Comparison of ENCODE assay signal across 10 cellular contexts in the genomic region with DNA sequence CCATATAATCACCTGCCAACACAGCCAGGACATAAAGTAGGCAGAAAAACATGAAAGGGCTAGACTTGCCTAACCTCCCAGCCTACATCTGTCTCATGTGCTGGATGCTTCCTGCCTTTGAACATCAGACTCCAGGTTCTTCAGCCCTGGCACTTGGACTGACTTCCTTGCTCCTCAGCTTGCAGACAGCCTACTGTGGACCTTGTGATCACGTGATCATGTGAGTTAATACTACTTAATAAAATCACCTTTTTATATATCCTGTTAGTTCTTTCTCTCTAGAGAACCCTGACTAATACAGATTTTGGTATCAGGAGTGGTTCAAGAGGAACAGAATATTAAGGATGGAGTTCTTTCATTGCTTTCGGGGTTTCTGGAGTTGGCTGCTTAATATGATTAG.
"Had no signal": no experiment of that assay in that cellular context is flagged by ENCODE, and none has a peak within 500 bp of the region (broad histone marks: within the 10 kb centered on the region; RNA-seq: fewer than 3 reads in every experiment).

No MANE protein-coding gene starts in this region.

- H3K4me1 ChIP-seq: HAP-1 had no signal

- DNase-seq: GM23248, GOT3, H9, HCEC 1CT, HFFc6 had no signal

- H3K27ac ChIP-seq: GM23248 had no signal

- H3K9me3 ChIP-seq: HAP-1 had no signal

- ATAC-seq: GM23338, HCT116 had no signal

- H3K4me3 ChIP-seq: GM23248, GM23338, HAP-1 had no signal

- H3K36me3 ChIP-seq: HAP-1 had no signal

- FAIRE-seq: H1, H54 had no signal

- H3K9ac ChIP-seq: GM23248 had no signal

- H2AFZ ChIP-seq: GM23248, GM23338 had no signal

- H3K4me2 ChIP-seq: GM23338 had no signal
